In the genomic region with DNA sequence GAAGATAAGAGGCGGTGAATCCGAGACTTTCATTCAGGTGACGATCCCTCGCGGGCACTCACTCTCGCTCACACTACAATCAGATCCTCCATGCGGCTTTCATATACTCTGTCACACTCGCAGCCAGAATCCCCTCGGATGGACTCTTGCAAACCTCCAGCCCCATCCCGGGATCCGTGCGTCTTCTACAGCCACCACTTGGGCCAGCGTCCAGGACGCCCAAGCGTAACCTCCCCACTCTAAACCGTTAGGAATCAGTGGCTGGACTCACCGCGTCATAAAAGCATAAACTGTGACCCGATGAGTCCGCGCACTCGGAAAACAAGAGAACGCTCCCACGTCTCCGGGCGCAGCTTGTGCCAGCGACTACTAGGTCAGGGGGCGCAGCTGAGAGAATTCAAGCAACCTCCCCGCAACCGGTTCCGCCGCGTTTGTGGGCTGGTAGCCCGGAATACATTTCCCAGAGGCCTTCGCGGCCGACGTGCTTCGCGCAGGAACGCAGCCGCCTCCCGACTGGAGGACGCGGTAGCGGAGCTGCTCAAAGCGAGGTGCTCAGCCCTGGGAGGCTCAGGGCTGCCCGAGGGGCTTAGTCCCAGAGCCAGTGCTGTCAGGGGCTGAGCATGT, we compare ENCODE assay signal across 8 cellular contexts. TPM values are rescaled to one million over a fixed set of nuclear protein-coding genes. Genes with fewer than 3 reads are reported as not detected.
DNase-seq lines count a peak whose midpoint lies in the region; ATAC-seq, FAIRE-seq and TF ChIP-seq lines count a peak whose summit lies in the region.

No MANE protein-coding gene starts in this region.

- H3K4me3 ChIP-seq in LNCaP clone FGC (ENCODE audit: low read depth, low read length) (peak overlapping the region; percentile 68), kidney (ENCODE audit: low read length in 2 of 2) (peak overlapping the region; percentile 84 to 87), spleen (peak overlapping the region; percentile 45 to 77 (median 52))

- WGBS in spleen, 5 donors: 0 to 2% (median 1%) methylated on average over 29 to 48 of the region's 48 CpGs

- H3K4me1 Mint-ChIP-seq in chondrocyte (ENCODE audit: low read depth): peaks cover 11% of the 10 kb centered on the region

- peak in 1 of 3 donors; percentile 39 for TF ChIP-seq POLR2A in spleen (IDR thresholded peaks at IDR 0.05)

- no peaks in the 10 kb centered on the region for H3K27me3 ChIP-seq in spleen (replicated peaks in 1 of 7)

- H3K4me1 ChIP-seq in kidney (ENCODE audit: control insufficient read depth in 1 of 2, insufficient read depth in 1 of 2, low read depth in 1 of 2, low read length in 2 of 2) (no peaks in the 10 kb centered on the region), spleen (peaks cover 4 to 30% (median 18%) of the 10 kb centered on the region in 6 donors)

- intact Hi-C loops in kidney (cut with DNase I) (no loop called here), spleen (cut with DNase I; ENCODE audit: low total_unique reads) (no loop called here)

- peak overlapping the region; percentile 79 to 90 for H3K9ac ChIP-seq in kidney (ENCODE audit: low read length in 2 of 2)

- peak; percentile 30 for DNase-seq in CMK (ENCODE audit: low read depth)
- peak; percentile 38 for DNase-seq in LNCaP clone FGC (ENCODE audit: low read depth)
- peak; percentile 77 to 80 for DNase-seq in activated CD4-positive, alpha-beta T cell treated with anti-CD3 and anti-CD28 coated beads for 4 hours
- peak; percentile 95 for DNase-seq in chondrocyte (ENCODE audit: low spot score)
- peak; percentile 94 for DNase-seq in kidney
- peak; percentile 95 for DNase-seq in spleen

- no peak for ATAC-seq in GM21360 (IDR thresholded peaks at IDR 0.05; ENCODE audit: unreplicated experiment)
- ATAC-seq in HG02798 (IDR thresholded peaks at IDR 0.05; ENCODE audit: poor library complexity, unreplicated experiment): no peak

- no peaks in the 10 kb centered on the region for H3K36me3 ChIP-seq in kidney (ENCODE audit: control insufficient read depth in 1 of 2, insufficient read depth in 2 of 2, low read length in 2 of 2)
- peaks cover 0 to 15% (median 6%) of the 10 kb centered on the region in 6 donors for H3K36me3 ChIP-seq in spleen

- TF ChIP-seq CTCF in LNCaP clone FGC (IDR thresholded peaks at IDR 0.05; ENCODE audit: control insufficient read depth, extremely low read depth, insufficient read depth) (peak; percentile 10; the same call in 1 of the 2 replicates), chondrocyte (IDR thresholded peaks at IDR 0.05) (peak; percentile 52), kidney (IDR thresholded peaks at IDR 0.05; ENCODE audit: borderline replicate concordance, extremely low read depth, insufficient read depth) (no peak), spleen (IDR thresholded peaks at IDR 0.05 in 8 of 11, conservative IDR thresholded peaks at IDR 0.05 in 3 of 11) (peak in 2 of 11 experiments; percentile 9 to 26)

- H3K27me3 Mint-ChIP-seq in chondrocyte (ENCODE audit: low read depth): no peaks in the 10 kb centered on the region

- peaks cover 9% of the 10 kb centered on the region for H3K9me3 Mint-ChIP-seq in chondrocyte (ENCODE audit: low read depth)

- no peaks in the 10 kb centered on the region for H3K9me3 ChIP-seq in kidney (ENCODE audit: control insufficient read depth in 1 of 2, low read length in 2 of 2)
- peaks cover 0 to 57% (median 33%) of the 10 kb centered on the region in 8 donors for H3K9me3 ChIP-seq in spleen

- H3K27ac Mint-ChIP-seq in chondrocyte (ENCODE audit: unreplicated experiment): peak overlapping the region; percentile 92

- FAIRE-seq in kidney (lab: Jason Lieb, UNC): no peak

- H3K27ac ChIP-seq in kidney (ENCODE audit: low read depth in 2 of 2, low read length in 2 of 2) (peak overlapping the region in 1 of 2 donors; percentile 29), spleen (peak overlapping the region; percentile 73 to 90 (median 80))

- peaks cover 7% of the 10 kb centered on the region for H3K36me3 Mint-ChIP-seq in chondrocyte (ENCODE audit: low read depth)

- peak overlapping the region; percentile 94 for H3K4me3 Mint-ChIP-seq in chondrocyte (ENCODE audit: unreplicated experiment)

RNA-seq across cellular contexts. Expression of gene ZNF607, which starts 27.6 kb away (rescaled TPM):
- total RNA-seq in chondrocyte: 5.5 to 9.2 TPM (median 6.8 TPM) in 3 replicates
- 9.9 TPM for total RNA-seq in kidney
- polyA plus RNA-seq in kidney (ENCODE audit: insufficient read depth, low read depth, low replicate concordance): 4.0 TPM
- total RNA-seq in spleen: 10 to 100 TPM in 1 of 7 donors, 1 to 10 TPM in 6; 3.4 to 10.3 (median 7.0) TPM
- 1 to 10 TPM; 2.7 to 3.0 (median 2.8) TPM for polyA plus RNA-seq in spleen

RNA-seq across cellular contexts. Expression of gene ZFP30, which starts 36.7 kb away (rescaled TPM):
- total RNA-seq in chondrocyte: 10.7 to 18.3 TPM (median 15.1 TPM) in 3 replicates
- 15.5 TPM for total RNA-seq in kidney
- 3.0 TPM for polyA plus RNA-seq in kidney (ENCODE audit: insufficient read depth, low read depth, low replicate concordance)
- total RNA-seq in spleen: 10 to 100 TPM in 5 of 7 donors, 1 to 10 TPM in 2; 9.2 to 14.8 (median 13.0) TPM
- polyA plus RNA-seq in spleen: 1 to 10 TPM; 2.7 to 3.2 (median 3.0) TPM

Comparison
In these comparisons a context has a peak if more than half of its experiments do, and no peak if none do; other contexts are left out.
1. DNase-seq: peak in every context shown above with its lines; median percentile 95 in chondrocyte; 95 in spleen; 94 in kidney; 78 in activated CD4-positive, alpha-beta T cell treated with anti-CD3 and anti-CD28 coated beads for 4 hours; 38 in LNCaP clone FGC; 30 in CMK.